19 cellular contexts compared by ENCODE assay signal in the genomic region with DNA sequence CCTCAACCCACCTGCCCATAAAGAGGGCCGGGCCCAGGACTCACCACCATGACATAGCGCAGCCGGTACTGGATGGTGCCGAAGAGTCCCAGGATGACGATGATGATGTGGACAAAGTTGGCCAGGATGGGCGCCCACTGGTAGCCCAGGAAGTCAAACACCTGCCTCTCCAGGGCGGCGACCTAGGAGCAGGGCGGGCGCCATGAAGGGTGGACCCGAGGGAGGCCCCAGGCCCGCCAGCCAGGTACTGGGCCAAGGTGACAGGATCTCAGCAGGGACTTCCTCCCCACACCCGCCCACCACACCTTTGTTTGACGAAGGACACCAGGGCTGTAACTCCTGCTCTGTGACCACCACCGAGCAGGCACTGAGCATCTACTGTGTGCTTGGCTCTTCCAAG. TPM values are rescaled to one million over a fixed set of nuclear protein-coding genes. Genes with fewer than 3 reads are reported as not detected.
DNase-seq lines count a peak whose midpoint lies in the region; ATAC-seq, FAIRE-seq and TF ChIP-seq lines count a peak whose summit lies in the region.
"Had no signal": no experiment of that assay in that cellular context is flagged by ENCODE, and none has a peak within 500 bp of the region (broad histone marks: within the 10 kb centered on the region; RNA-seq: fewer than 3 reads in every experiment).

No MANE protein-coding gene starts in this region.

- peaks cover 25 to 80% of the 10 kb centered on the region in 2 experiments for H3K27me3 ChIP-seq in HepG2 (ENCODE audit: control insufficient read depth in 1 of 2, insufficient read depth in 2 of 2, low read length in 2 of 2)
- peaks cover 0 to 4% of the 10 kb centered on the region in 2 donors for H3K27me3 ChIP-seq in right lobe of liver
- H3K27me3 ChIP-seq in Panc1 (ENCODE audit: control insufficient read depth, insufficient read depth, low read length), result no peaks in the 10 kb centered on the region; the same call in 1 of the 2 replicates
- peaks cover 12% of the 10 kb centered on the region for H3K27me3 ChIP-seq in trophoblast cell (ENCODE audit: insufficient read depth, low read length)

- TF ChIP-seq RAD21 in HepG2 (CRISPR knock-in tag; IDR thresholded peaks at IDR 0.05), result no peak

- in situ Hi-C loops in HepG2 (cut with HindIII; ENCODE audit: extremely low pct_ligation_motif_present, low pct_unique_long_range_greater_than_20kb) (no loop called here), Panc1 (cut with HindIII; ENCODE audit: low pct_unique_long_range_greater_than_20kb, low sequenced_read_pairs) (no loop called here), G401 (cut with HindIII; ENCODE audit: low sequenced_read_pairs) (no loop called here)

- peaks cover 19% of the 10 kb centered on the region for H3K79me1 ChIP-seq in trophoblast cell (ENCODE audit: low read length)

- ATAC-seq in HepG2, result no peak
- no peak for ATAC-seq in right lobe of liver
- ATAC-seq in Panc1, result no peak
- no peak for ATAC-seq in HG02678 (IDR thresholded peaks at IDR 0.05; ENCODE audit: unreplicated experiment)
- ATAC-seq: GM12878 had no signal

- H3K4me1 ChIP-seq in HepG2 (ENCODE audit: insufficient read depth, low read length) (peaks cover 2% of the 10 kb centered on the region), right lobe of liver (no peaks in the 10 kb centered on the region), Panc1 (ENCODE audit: control insufficient read depth, insufficient read depth, low read length) (peaks cover 27% of the 10 kb centered on the region), trophoblast cell (ENCODE audit: control insufficient read depth in 1 of 2, insufficient read depth in 2 of 2, low read length in 2 of 2) (peaks cover 8 to 16% of the 10 kb centered on the region in 2 experiments)
- H3K4me1 ChIP-seq: HAP-1 had no signal

- peak overlapping the region; percentile 25 for H4K91ac ChIP-seq in trophoblast cell (ENCODE audit: low read depth, low read length)

- H3K4me2 ChIP-seq in HepG2 (ENCODE audit: low read depth, low read length), result no peak overlapping the region
- H3K4me2 ChIP-seq in trophoblast cell (ENCODE audit: low read length), result no peak overlapping the region

- intact Hi-C loops in HepG2 (cut with micrococcal nuclease; ENCODE audit: unreplicated experiment) (loop anchor here (10.0 kb wide), 1 partner anchor 195 kb away; no protein-coding TSS in a partner anchor), right lobe of liver (cut with DNase I) (no loop called here), Panc1 (cut with micrococcal nuclease; ENCODE audit: unreplicated experiment) (no loop called here)

- POLR2A ChIA-PET in HepG2 (lab: Yijun Ruan, JAX), result no interaction called here
- POLR2A ChIA-PET in Panc1 (lab: Charles Lee), result no interaction called here

- H2BK5ac ChIP-seq in trophoblast cell (ENCODE audit: low read depth, low read length, poor library complexity), result no peak overlapping the region

- TF ChIP-seq CTCF in HepG2 (CRISPR knock-in tag; IDR thresholded peaks at IDR 0.05) (no peak), right lobe of liver (IDR thresholded peaks at IDR 0.05) (no peak), Panc1 (IDR thresholded peaks at IDR 0.05) (no peak)

- H2BK120ac ChIP-seq in trophoblast cell (ENCODE audit: insufficient read depth, low read length, poor library complexity), result no peak overlapping the region

- no peak overlapping the region for H3K14ac ChIP-seq in trophoblast cell (ENCODE audit: low read length)

- no peak overlapping the region for H4K8ac ChIP-seq in trophoblast cell (ENCODE audit: low read depth, low read length)

- H4K20me1 ChIP-seq in HepG2 (ENCODE audit: insufficient read depth, low read length), result no peaks in the 10 kb centered on the region; the same call in 1 of the 2 replicates

- DNase-seq in HepG2 (ENCODE audit: low spot score) (no peak), right lobe of liver (no peak), Panc1 (ENCODE audit: low read depth, low spot score) (no peak), trophoblast cell (no peak), G401 (ENCODE audit: low spot score) (no peak), iPS-NIHi7 (ENCODE audit: extremely low spot score) (no peak)
- DNase-seq: C1 segment of cervical spinal cord; CD4-positive, CD25-positive, alpha-beta regulatory T cell; DMS153; DMS79; GM23248; KG1 had no signal

- no peak overlapping the region for H3K23ac ChIP-seq in trophoblast cell (ENCODE audit: low read length)

- H2BK12ac ChIP-seq in trophoblast cell (ENCODE audit: low read length), result no peak overlapping the region

- BruUV-seq in HepG2 (replicated peaks; lab: Mats Ljungman, UMichigan) (no TSS peak), Panc1 (replicated peaks; lab: Mats Ljungman, UMichigan) (no TSS peak)

- no peaks in the 10 kb centered on the region for H3K36me3 ChIP-seq in HepG2 (replicated peaks in 1 of 2; ENCODE audit: control insufficient read depth in 1 of 2, insufficient read depth in 2 of 2, low read length in 2 of 2)
- no peaks in the 10 kb centered on the region for H3K36me3 ChIP-seq in right lobe of liver
- no peaks in the 10 kb centered on the region for H3K36me3 ChIP-seq in Panc1 (ENCODE audit: control insufficient read depth, insufficient read depth, low read length)
- peaks cover 15 to 28% of the 10 kb centered on the region in 2 experiments for H3K36me3 ChIP-seq in trophoblast cell (ENCODE audit: control insufficient read depth in 1 of 2, insufficient read depth in 2 of 2, low read length in 2 of 2)
- H3K36me3 ChIP-seq: HAP-1 had no signal

- TF ChIP-seq POLR2A in HepG2 (IDR thresholded peaks at IDR 0.05; ENCODE audit: insufficient read depth in 1 of 2, low read depth in 2 of 2, low read length in 2 of 2) (no peak), right lobe of liver (IDR thresholded peaks at IDR 0.05) (no peak)

- no peak for FAIRE-seq in HepG2 (lab: Jason Lieb, UNC)
- FAIRE-seq: GM12878 had no signal

- H3K4ac ChIP-seq in trophoblast cell (ENCODE audit: low read depth, low read length), result no peak overlapping the region

- no peak overlapping the region for H3K18ac ChIP-seq in trophoblast cell (ENCODE audit: low read length)

- H3K27ac ChIP-seq in HepG2 (ENCODE audit: extremely low read length, insufficient read depth, low read length) (no peak overlapping the region), right lobe of liver (no peak overlapping the region), Panc1 (ENCODE audit: low read length) (peak overlapping the region; percentile 37; the same call in 1 of the 2 replicates), trophoblast cell (ENCODE audit: low read depth, low read length) (no peak overlapping the region)
- H3K27ac ChIP-seq: 22Rv1, GM23248 had no signal

- H3K9ac ChIP-seq in HepG2 (ENCODE audit: insufficient read depth, low read depth, low read length) (no peak overlapping the region), trophoblast cell (ENCODE audit: low read length) (no peak overlapping the region)
- H3K9ac ChIP-seq: GM23248 had no signal

- H3K79me2 ChIP-seq in HepG2 (ENCODE audit: insufficient read depth, low read length) (no peaks in the 10 kb centered on the region), trophoblast cell (ENCODE audit: control insufficient read depth, insufficient read depth, low read length, poor library complexity) (peaks cover 11% of the 10 kb centered on the region)

- no peak overlapping the region for H4K12ac ChIP-seq in trophoblast cell (ENCODE audit: low read depth, low read length)

- H2AFZ ChIP-seq in HepG2 (ENCODE audit: low read length) (no peak overlapping the region), trophoblast cell (ENCODE audit: insufficient read depth, low read length, poor library complexity) (no peak overlapping the region)
- H2AFZ ChIP-seq: GM23248 had no signal

- TF ChIP-seq EP300 in HepG2 (IDR thresholded peaks at IDR 0.05; ENCODE audit: low read depth in 2 of 2, low read length in 2 of 2), result no peak
- TF ChIP-seq EP300 in HepG2 (CRISPR knock-in tag; IDR thresholded peaks at IDR 0.05; ENCODE audit: borderline replicate concordance), result no peak

- 69% methylated on average over 12 of the region's 15 CpGs for WGBS in HepG2 (ENCODE audit: low lambda C conversion rate)
- no CpG with 5 or more reads among the region's 15 CpGs for WGBS in right lobe of liver (ENCODE audit: insufficient coverage, low coverage, low lambda C conversion rate, missing lambda C conversion rate)
- WGBS in trophoblast cell (ENCODE audit: extremely low coverage, insufficient coverage, insufficient read length), result no CpG with 5 or more reads among the region's 15 CpGs

- peak overlapping the region; percentile 1 for H2AK5ac ChIP-seq in trophoblast cell (ENCODE audit: low read length)

- H3K4me3 ChIP-seq in HepG2 (replicated peaks in 1 of 3; ENCODE audit: insufficient read depth in 1 of 3, low read depth in 2 of 3, low read length in 3 of 3), result no peak overlapping the region
- H3K4me3 ChIP-seq in right lobe of liver, result no peak overlapping the region
- H3K4me3 ChIP-seq in Panc1 (ENCODE audit: low read depth in 2 of 2, low read length in 2 of 2), result no peak overlapping the region
- H3K4me3 ChIP-seq in trophoblast cell (ENCODE audit: low read depth, low read length), result no peak overlapping the region
- H3K4me3 ChIP-seq: GM12878, GM23248, HAP-1 had no signal

- no peaks in the 10 kb centered on the region for H3K9me3 ChIP-seq in HepG2 (ENCODE audit: low read length)
- H3K9me3 ChIP-seq in right lobe of liver, result no peaks in the 10 kb centered on the region
- H3K9me3 ChIP-seq in Panc1 (ENCODE audit: control insufficient read depth, insufficient read depth, low read depth, low read length), result no peaks in the 10 kb centered on the region
- peaks cover 3% of the 10 kb centered on the region for H3K9me3 ChIP-seq in trophoblast cell (ENCODE audit: insufficient read depth, low read depth, low read length)
- H3K9me3 ChIP-seq: HAP-1 had no signal

- CTCF ChIA-PET in HepG2 (lab: Yijun Ruan, JAX; ENCODE audit: low intra/inter-chr PET ratio, low total read pairs) (no interaction called here), Panc1 (lab: Charles Lee) (no interaction called here)

RNA-seq across cellular contexts. Expression of a gene that starts 4.4 kb away (rescaled TPM):
- total RNA-seq in HepG2 (2016; rRNA removed; fragmentation: Illumina TruSeq; extraction: Trizol) (not detected in 2 replicates), right lobe of liver (not detected), Panc1 (2021; ENCODE audit: unreplicated experiment) (5.5 TPM)
- not detected in 2 replicates for total RNA-seq in HepG2 (2016; cell fraction: cytosol; rRNA removed; fragmentation: Illumina TruSeq; extraction: Trizol; ENCODE audit: low read depth)
- not detected in 2 replicates for total RNA-seq in HepG2 (2016; cell fraction: insoluble cytoplasmic fraction; rRNA removed; fragmentation: Illumina TruSeq; extraction: Trizol)
- not detected in 2 replicates for total RNA-seq in HepG2 (2016; cell fraction: membrane; rRNA removed; fragmentation: Illumina TruSeq; extraction: Trizol)
- not detected in 2 replicates for total RNA-seq in HepG2 (2016; cell fraction: nucleus; rRNA removed; fragmentation: Illumina TruSeq; extraction: Trizol)
- not detected in 2 replicates for polyA plus RNA-seq in HepG2 (2011; rRNA removed)
- polyA plus RNA-seq in HepG2 (2011; cell fraction: cytosol; rRNA removed), result not detected in 2 replicates
- polyA plus RNA-seq in HepG2 (2011; cell fraction: nucleus; rRNA removed), result not detected in 2 replicates
- polyA plus RNA-seq in HepG2 (2012), result 0.27 TPM in 1 of 2 replicates, not detected in the other
- polyA plus RNA-seq in HepG2 (2016; cell fraction: cytosol; fragmentation: Illumina TruSeq; extraction: Trizol; ENCODE audit: low read depth), result not detected in 2 replicates
- polyA plus RNA-seq in HepG2 (2016; cell fraction: insoluble cytoplasmic fraction; fragmentation: Illumina TruSeq; extraction: Trizol; ENCODE audit: low read depth), result not detected in 2 replicates
- polyA plus RNA-seq in HepG2 (2016; cell fraction: membrane; fragmentation: Illumina TruSeq; extraction: Trizol; ENCODE audit: low read depth), result not detected in 2 replicates
- not detected in 2 replicates for polyA plus RNA-seq in HepG2 (2016; cell fraction: nucleus; fragmentation: Illumina TruSeq; extraction: Trizol; ENCODE audit: insufficient read depth, low read depth)
- not detected in 2 replicates for polyA minus RNA-seq in HepG2 (2011; rRNA and poly(A)+ RNA removed; ENCODE audit: low replicate concordance)
- not detected in 2 replicates for polyA minus RNA-seq in HepG2 (2011; cell fraction: cytosol; rRNA and poly(A)+ RNA removed)
- not detected in 2 replicates for polyA minus RNA-seq in HepG2 (2011; cell fraction: nucleus; rRNA and poly(A)+ RNA removed)
- polyA plus RNA-seq in Panc1 (2012; ENCODE audit: insufficient read length), result 3.2 TPM
- 40.3 and 44.3 TPM in 2 replicates for polyA plus RNA-seq in trophoblast cell (2013)
- total RNA-seq in G401 (2014; rRNA removed; shearing (Covaris generic)), result 6.8 and 11.3 TPM in 2 replicates
- total RNA-seq: A673; CD4-positive, CD25-positive, alpha-beta regulatory T cell; GM12878; GM23248; H4 had no signal
- polyA plus RNA-seq: AG04450; CD4-positive, CD25-positive, alpha-beta regulatory T cell; GM23248 had no signal

RNA-seq across cellular contexts. Expression of a gene that starts 14.2 kb away (rescaled TPM):
- total RNA-seq in HepG2 (2016; rRNA removed; fragmentation: Illumina TruSeq; extraction: Trizol) (0.20 and 0.27 TPM in 2 replicates), right lobe of liver (not detected), Panc1 (2021; ENCODE audit: unreplicated experiment) (9.0 TPM)
- total RNA-seq in HepG2 (2016; cell fraction: cytosol; rRNA removed; fragmentation: Illumina TruSeq; extraction: Trizol; ENCODE audit: low read depth), result not detected in 2 replicates
- total RNA-seq in HepG2 (2016; cell fraction: insoluble cytoplasmic fraction; rRNA removed; fragmentation: Illumina TruSeq; extraction: Trizol), result 0.33 and 0.45 TPM in 2 replicates
- total RNA-seq in HepG2 (2016; cell fraction: membrane; rRNA removed; fragmentation: Illumina TruSeq; extraction: Trizol), result 0.12 and 0.17 TPM in 2 replicates
- 0.28 and 0.53 TPM in 2 replicates for total RNA-seq in HepG2 (2016; cell fraction: nucleus; rRNA removed; fragmentation: Illumina TruSeq; extraction: Trizol)
- 5.1 and 8.6 TPM in 2 replicates for polyA plus RNA-seq in HepG2 (2011; rRNA removed)
- polyA plus RNA-seq in HepG2 (2011; cell fraction: cytosol; rRNA removed), result 4.3 and 7.9 TPM in 2 replicates
- polyA plus RNA-seq in HepG2 (2011; cell fraction: nucleus; rRNA removed), result 81.1 and 86.7 TPM in 2 replicates
- polyA plus RNA-seq in HepG2 (2012), result 2.6 and 6.6 TPM in 2 replicates
- polyA plus RNA-seq in HepG2 (2016; cell fraction: cytosol; fragmentation: Illumina TruSeq; extraction: Trizol; ENCODE audit: low read depth), result 0.14 TPM in 1 of 2 replicates, not detected in the other
- 0.37 TPM in 1 of 2 replicates, not detected in the other for polyA plus RNA-seq in HepG2 (2016; cell fraction: insoluble cytoplasmic fraction; fragmentation: Illumina TruSeq; extraction: Trizol; ENCODE audit: low read depth)
- polyA plus RNA-seq in HepG2 (2016; cell fraction: membrane; fragmentation: Illumina TruSeq; extraction: Trizol; ENCODE audit: low read depth), result 0.29 TPM in 1 of 2 replicates, not detected in the other
- polyA plus RNA-seq in HepG2 (2016; cell fraction: nucleus; fragmentation: Illumina TruSeq; extraction: Trizol; ENCODE audit: insufficient read depth, low read depth), result 0.62 and 0.85 TPM in 2 replicates
- polyA minus RNA-seq in HepG2 (2011; rRNA and poly(A)+ RNA removed; ENCODE audit: low replicate concordance), result 0.37 and 4.3 TPM in 2 replicates
- polyA minus RNA-seq in HepG2 (2011; cell fraction: cytosol; rRNA and poly(A)+ RNA removed), result 2.0 and 2.2 TPM in 2 replicates
- 6.4 and 9.9 TPM in 2 replicates for polyA minus RNA-seq in HepG2 (2011; cell fraction: nucleus; rRNA and poly(A)+ RNA removed)
- polyA plus RNA-seq in Panc1 (2012; ENCODE audit: insufficient read length), result 3.9 TPM
- polyA plus RNA-seq in trophoblast cell (2013), result 12.8 and 14.9 TPM in 2 replicates
- 68.2 and 78.4 TPM in 2 replicates for total RNA-seq in G401 (2014; rRNA removed; shearing (Covaris generic))
- total RNA-seq: A673; CD4-positive, CD25-positive, alpha-beta regulatory T cell; GM12878; GM23248 had no signal
- polyA plus RNA-seq: AG04450; CD4-positive, CD25-positive, alpha-beta regulatory T cell; GM23248 had no signal

RNA-seq across cellular contexts. Expression of a gene that starts 22.7 kb away (rescaled TPM):
- total RNA-seq in HepG2 (2016; rRNA removed; fragmentation: Illumina TruSeq; extraction: Trizol) (51.4 and 132 TPM in 2 replicates), right lobe of liver (10 to 100 TPM; 17.4 to 42.8 (median 29.5) TPM), Panc1 (2021; ENCODE audit: unreplicated experiment) (110 TPM)
- 32.3 and 33.5 TPM in 2 replicates for total RNA-seq in HepG2 (2016; cell fraction: cytosol; rRNA removed; fragmentation: Illumina TruSeq; extraction: Trizol; ENCODE audit: low read depth)
- 44.4 and 147 TPM in 2 replicates for total RNA-seq in HepG2 (2016; cell fraction: insoluble cytoplasmic fraction; rRNA removed; fragmentation: Illumina TruSeq; extraction: Trizol)
- 36.6 and 38.2 TPM in 2 replicates for total RNA-seq in HepG2 (2016; cell fraction: membrane; rRNA removed; fragmentation: Illumina TruSeq; extraction: Trizol)
- 173 and 206 TPM in 2 replicates for total RNA-seq in HepG2 (2016; cell fraction: nucleus; rRNA removed; fragmentation: Illumina TruSeq; extraction: Trizol)
- polyA plus RNA-seq in HepG2 (2011; rRNA removed), result 132 and 173 TPM in 2 replicates
- 40.1 and 86.0 TPM in 2 replicates for polyA plus RNA-seq in HepG2 (2011; cell fraction: cytosol; rRNA removed)
- polyA plus RNA-seq in HepG2 (2011; cell fraction: nucleus; rRNA removed), result 1,804 and 3,077 TPM in 2 replicates
- polyA plus RNA-seq in HepG2 (2012), result 112 and 149 TPM in 2 replicates
- polyA plus RNA-seq in HepG2 (2016; cell fraction: cytosol; fragmentation: Illumina TruSeq; extraction: Trizol; ENCODE audit: low read depth), result 5.1 and 5.7 TPM in 2 replicates
- 47.2 and 54.2 TPM in 2 replicates for polyA plus RNA-seq in HepG2 (2016; cell fraction: insoluble cytoplasmic fraction; fragmentation: Illumina TruSeq; extraction: Trizol; ENCODE audit: low read depth)
- polyA plus RNA-seq in HepG2 (2016; cell fraction: membrane; fragmentation: Illumina TruSeq; extraction: Trizol; ENCODE audit: low read depth), result 13.3 and 16.2 TPM in 2 replicates
- polyA plus RNA-seq in HepG2 (2016; cell fraction: nucleus; fragmentation: Illumina TruSeq; extraction: Trizol; ENCODE audit: insufficient read depth, low read depth), result 572 and 622 TPM in 2 replicates
- 69.2 and 278 TPM in 2 replicates for polyA minus RNA-seq in HepG2 (2011; rRNA and poly(A)+ RNA removed; ENCODE audit: low replicate concordance)
- 47.8 and 61.7 TPM in 2 replicates for polyA minus RNA-seq in HepG2 (2011; cell fraction: cytosol; rRNA and poly(A)+ RNA removed)
- polyA minus RNA-seq in HepG2 (2011; cell fraction: nucleus; rRNA and poly(A)+ RNA removed), result 203 and 232 TPM in 2 replicates
- 124 TPM for polyA plus RNA-seq in Panc1 (2012; ENCODE audit: insufficient read length)
- polyA plus RNA-seq in trophoblast cell (2013), result 83.1 and 87.4 TPM in 2 replicates
- 69.8 and 86.8 TPM in 2 replicates for total RNA-seq in G401 (2014; rRNA removed; shearing (Covaris generic))

RNA-seq across cellular contexts. Expression of a gene that starts 34.0 kb away (rescaled TPM):
- total RNA-seq in HepG2 (2016; rRNA removed; fragmentation: Illumina TruSeq; extraction: Trizol) (37.7 and 39.8 TPM in 2 replicates), right lobe of liver (10 to 100 TPM; 16.4 to 23.6 (median 21.1) TPM), Panc1 (2021; ENCODE audit: unreplicated experiment) (43.0 TPM)
- total RNA-seq in HepG2 (2016; cell fraction: cytosol; rRNA removed; fragmentation: Illumina TruSeq; extraction: Trizol; ENCODE audit: low read depth), result 15.1 and 15.2 TPM in 2 replicates
- total RNA-seq in HepG2 (2016; cell fraction: insoluble cytoplasmic fraction; rRNA removed; fragmentation: Illumina TruSeq; extraction: Trizol), result 35.8 and 37.7 TPM in 2 replicates
- total RNA-seq in HepG2 (2016; cell fraction: membrane; rRNA removed; fragmentation: Illumina TruSeq; extraction: Trizol), result 41.8 and 42.4 TPM in 2 replicates
- total RNA-seq in HepG2 (2016; cell fraction: nucleus; rRNA removed; fragmentation: Illumina TruSeq; extraction: Trizol), result 28.2 and 31.2 TPM in 2 replicates
- polyA plus RNA-seq in HepG2 (2011; rRNA removed), result 34.5 and 36.4 TPM in 2 replicates
- 27.2 and 28.5 TPM in 2 replicates for polyA plus RNA-seq in HepG2 (2011; cell fraction: cytosol; rRNA removed)
- 36.7 and 41.9 TPM in 2 replicates for polyA plus RNA-seq in HepG2 (2011; cell fraction: nucleus; rRNA removed)
- polyA plus RNA-seq in HepG2 (2012), result 36.8 and 38.5 TPM in 2 replicates
- 9.5 and 11.3 TPM in 2 replicates for polyA plus RNA-seq in HepG2 (2016; cell fraction: cytosol; fragmentation: Illumina TruSeq; extraction: Trizol; ENCODE audit: low read depth)
- polyA plus RNA-seq in HepG2 (2016; cell fraction: insoluble cytoplasmic fraction; fragmentation: Illumina TruSeq; extraction: Trizol; ENCODE audit: low read depth), result 51.6 and 60.0 TPM in 2 replicates
- 29.6 and 31.9 TPM in 2 replicates for polyA plus RNA-seq in HepG2 (2016; cell fraction: membrane; fragmentation: Illumina TruSeq; extraction: Trizol; ENCODE audit: low read depth)
- 75.9 and 78.1 TPM in 2 replicates for polyA plus RNA-seq in HepG2 (2016; cell fraction: nucleus; fragmentation: Illumina TruSeq; extraction: Trizol; ENCODE audit: insufficient read depth, low read depth)
- 40.3 and 47.9 TPM in 2 replicates for polyA minus RNA-seq in HepG2 (2011; rRNA and poly(A)+ RNA removed; ENCODE audit: low replicate concordance)
- polyA minus RNA-seq in HepG2 (2011; cell fraction: cytosol; rRNA and poly(A)+ RNA removed), result 30.1 and 32.4 TPM in 2 replicates
- 17.8 and 21.1 TPM in 2 replicates for polyA minus RNA-seq in HepG2 (2011; cell fraction: nucleus; rRNA and poly(A)+ RNA removed)
- polyA plus RNA-seq in Panc1 (2012; ENCODE audit: insufficient read length), result 24.9 TPM
- 89.1 and 94.0 TPM in 2 replicates for polyA plus RNA-seq in trophoblast cell (2013)
- total RNA-seq in G401 (2014; rRNA removed; shearing (Covaris generic)), result 22.7 and 27.1 TPM in 2 replicates

RNA-seq across cellular contexts. Expression of a gene that starts 43.1 kb away (rescaled TPM):
- not detected in 2 replicates for total RNA-seq in HepG2 (2016; rRNA removed; fragmentation: Illumina TruSeq; extraction: Trizol)
- total RNA-seq in HepG2 (2016; cell fraction: cytosol; rRNA removed; fragmentation: Illumina TruSeq; extraction: Trizol; ENCODE audit: low read depth), result not detected in 2 replicates
- not detected in 2 replicates for total RNA-seq in HepG2 (2016; cell fraction: insoluble cytoplasmic fraction; rRNA removed; fragmentation: Illumina TruSeq; extraction: Trizol)
- not detected in 2 replicates for total RNA-seq in HepG2 (2016; cell fraction: membrane; rRNA removed; fragmentation: Illumina TruSeq; extraction: Trizol)
- total RNA-seq in HepG2 (2016; cell fraction: nucleus; rRNA removed; fragmentation: Illumina TruSeq; extraction: Trizol), result not detected in 2 replicates
- 0.03 TPM in 1 of 2 replicates, not detected in the other for polyA plus RNA-seq in HepG2 (2011; rRNA removed)
- 0.03 TPM in 1 of 2 replicates, not detected in the other for polyA plus RNA-seq in HepG2 (2011; cell fraction: cytosol; rRNA removed)
- 0.09 and 0.14 TPM in 2 replicates for polyA plus RNA-seq in HepG2 (2011; cell fraction: nucleus; rRNA removed)
- not detected in 2 replicates for polyA plus RNA-seq in HepG2 (2012)
- not detected in 2 replicates for polyA plus RNA-seq in HepG2 (2016; cell fraction: cytosol; fragmentation: Illumina TruSeq; extraction: Trizol; ENCODE audit: low read depth)
- polyA plus RNA-seq in HepG2 (2016; cell fraction: insoluble cytoplasmic fraction; fragmentation: Illumina TruSeq; extraction: Trizol; ENCODE audit: low read depth), result not detected in 2 replicates
- not detected in 2 replicates for polyA plus RNA-seq in HepG2 (2016; cell fraction: membrane; fragmentation: Illumina TruSeq; extraction: Trizol; ENCODE audit: low read depth)
- not detected in 2 replicates for polyA plus RNA-seq in HepG2 (2016; cell fraction: nucleus; fragmentation: Illumina TruSeq; extraction: Trizol; ENCODE audit: insufficient read depth, low read depth)
- not detected in 2 replicates for polyA minus RNA-seq in HepG2 (2011; rRNA and poly(A)+ RNA removed; ENCODE audit: low replicate concordance)
- polyA minus RNA-seq in HepG2 (2011; cell fraction: cytosol; rRNA and poly(A)+ RNA removed), result not detected in 2 replicates
- under 0.01 and 0.12 TPM in 2 replicates for polyA minus RNA-seq in HepG2 (2011; cell fraction: nucleus; rRNA and poly(A)+ RNA removed)
- not detected for total RNA-seq in right lobe of liver
- 0.23 TPM for total RNA-seq in Panc1 (2021; ENCODE audit: unreplicated experiment)
- polyA plus RNA-seq in Panc1 (2012; ENCODE audit: insufficient read length), result not detected
- polyA plus RNA-seq in trophoblast cell (2013), result 0.23 and 0.26 TPM in 2 replicates
- not detected in 2 replicates for total RNA-seq in G401 (2014; rRNA removed; shearing (Covaris generic))
- total RNA-seq: A673, GM12878, GM23248 had no signal
- polyA plus RNA-seq: AG04450; CD4-positive, CD25-positive, alpha-beta regulatory T cell; GM12878; GM23248 had no signal
